Comparison of ENCODE assay signal across 25 cellular contexts in genomic region chr10:34858003-34858402, GRCh38.
"Had no signal": no experiment of that assay in that cellular context is flagged by ENCODE, and none has a peak within 500 bp of the region (broad histone marks: within the 10 kb centered on the region; RNA-seq: fewer than 3 reads in every experiment).

No MANE protein-coding gene starts in this region.

- H3K4me3 ChIP-seq: hepatocyte, left lung, lung, neural progenitor cell, ovary, prostate gland, sigmoid colon, spleen, suprapubic skin, thoracic aorta, tibial nerve, upper lobe of left lung, vagina had no signal

- H3K4me2 ChIP-seq: hepatocyte, neural progenitor cell had no signal

- ATAC-seq: left colon; left lung; right cardiac atrium; stimulated activated effector memory CD8-positive, alpha-beta T cell treated with anti-CD3 and anti-CD28 coated beads, Interleukin-12 subunit alpha, Interleukin-12 subunit beta, amount 100 ng/mL, for 72 hours had no signal

- H2AFZ ChIP-seq: hepatocyte, neural progenitor cell had no signal

- H3K36me3 ChIP-seq: left lung, neural progenitor cell, ovary, prostate gland, sigmoid colon, spleen, suprapubic skin, thoracic aorta, tibial nerve, upper lobe of left lung, vagina had no signal

- H3K79me2 ChIP-seq: hepatocyte had no signal

- H3K27ac ChIP-seq: hepatocyte, left lung, neural progenitor cell, ovary, prostate gland, sigmoid colon, spleen, suprapubic skin, thoracic aorta, tibial nerve, upper lobe of left lung, vagina had no signal

- H3K9me3 ChIP-seq: left lung, ovary, prostate gland, sigmoid colon, spleen, suprapubic skin, thoracic aorta, tibial nerve, upper lobe of left lung, vagina had no signal

- H3K9ac ChIP-seq: neural progenitor cell had no signal

- H3K4me1 ChIP-seq: spleen had no signal

- DNase-seq: kidney; left colon; left lung; mesendoderm; naive B cell; natural killer cell; nephron progenitor cell; ovary; retina; right cardiac atrium; small intestine; spleen; stimulated activated CD4-positive, alpha-beta T cell treated with anti-CD3 and anti-CD28 coated beads, Interleukin-4, amount 100 ng/mL, for 24 hours; stimulated activated naive CD4-positive, alpha-beta T cell; upper lobe of left lung had no signal

- FAIRE-seq: kidney, small intestine had no signal

- H3K27me3 ChIP-seq: hepatocyte, left lung, neural progenitor cell, ovary, sigmoid colon, suprapubic skin, tibial nerve, upper lobe of left lung, vagina had no signal
